ENCODE assay signal across 14 cellular contexts in the genomic region with DNA sequence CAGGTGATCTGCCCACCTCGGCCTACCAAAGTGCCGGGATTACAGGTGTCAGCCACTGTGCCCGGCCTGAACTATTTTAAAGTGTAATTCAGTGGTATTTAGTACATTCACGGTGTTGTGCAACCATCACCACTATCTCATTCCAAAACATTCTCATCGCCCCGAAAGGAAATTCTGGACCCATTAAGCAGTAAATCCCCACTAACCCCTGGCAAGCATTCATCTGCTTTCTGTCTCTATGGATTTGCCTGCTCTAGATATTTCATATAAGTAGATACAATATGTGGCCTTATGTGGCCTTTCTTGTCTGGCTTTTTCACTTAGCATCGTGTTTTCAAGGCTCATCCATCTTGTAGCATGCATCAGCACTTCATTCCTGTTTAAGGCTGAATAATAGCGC. TPM values are rescaled to one million over a fixed set of nuclear protein-coding genes. Genes with fewer than 3 reads are reported as not detected.
"Had no signal": no experiment of that assay in that cellular context is flagged by ENCODE, and none has a peak within 500 bp of the region (broad histone marks: within the 10 kb centered on the region; RNA-seq: fewer than 3 reads in every experiment).

No MANE protein-coding gene starts in this region.

- H3K4me3 ChIP-seq: thyroid gland, vagina had no signal

- ATAC-seq: activated T-cell treated with anti-CD3 and anti-CD28 coated beads, Interleukin-2, amount 50 U/mL, for 4 hours; foreskin keratinocyte had no signal

- DNase-seq: activated CD4-positive, alpha-beta memory T cell treated with anti-CD3 and anti-CD28 coated beads for 36 hours; activated naive CD4-positive, alpha-beta T cell; activated T-cell treated with anti-CD3 and anti-CD28 coated beads, Interleukin-2, amount 50 U/mL, for 4 hours; brain microvascular endothelial cell; cerebellar nuclear complex; endodermal cell; foreskin keratinocyte; stimulated activated CD4-positive, alpha-beta T cell treated with anti-CD3 and anti-CD28 coated beads, Interleukin-15, amount 100 ng/mL, for 24 hours; T1000; thyroid gland had no signal

RNA-seq across cellular contexts. Expression of a gene that starts 38.3 kb away (rescaled TPM):
- total RNA-seq: activated CD4-positive, alpha-beta memory T cell treated with anti-CD3 and anti-CD28 coated beads for 36 hours; endodermal cell; foreskin keratinocyte; vagina had no signal

RNA-seq across cellular contexts. Expression of a gene that starts 58.5 kb away (rescaled TPM):
- total RNA-seq: activated CD4-positive, alpha-beta memory T cell treated with anti-CD3 and anti-CD28 coated beads for 36 hours; activated T-cell treated with anti-CD3 and anti-CD28 coated beads, Interleukin-2, amount 50 U/mL, for 4 hours; dermis microvascular lymphatic vessel endothelial cell; endodermal cell; foreskin keratinocyte; omental fat pad; skeletal muscle tissue; thyroid gland; vagina had no signal
